ENCODE assay signal across 8 cellular contexts in genomic region chr2:27772804-27773203, GRCh38. TPM values are rescaled to one million over a fixed set of nuclear protein-coding genes. Genes with fewer than 3 reads are reported as not detected.
DNase-seq lines count a peak whose midpoint lies in the region; ATAC-seq and TF ChIP-seq lines count a peak whose summit lies in the region.

No MANE protein-coding gene starts in this region.

- H3K27me3 ChIP-seq in smooth muscle cell (ENCODE audit: low read depth), result no peaks in the 10 kb centered on the region

- H3K36me3 Mint-ChIP-seq in T-cell, result peaks cover 28% of the 10 kb centered on the region

- H3K27ac ChIP-seq in smooth muscle cell (ENCODE audit: low read depth), result peak overlapping the region; percentile 65

- peak overlapping the region; percentile 48 to 63 for H3K27ac Mint-ChIP-seq in T-cell

- H4K20me1 ChIP-seq in smooth muscle cell (ENCODE audit: low read depth), result peaks cover 7% of the 10 kb centered on the region

- CTCF ChIA-PET in T-cell (lab: Charles Lee), result interaction anchor here in 1 of 2 donors (0.6 kb wide), 1 partner anchor 794 kb away, joined by 4 read pairs; no protein-coding TSS in a partner anchor

- peak; percentile 29 for DNase-seq in NOMO-1 treated with DMSO at 0.1 percent for 48 hours (lab: John Stamatoyannopoulos, UW; ENCODE audit: unreplicated experiment)
- DNase-seq in NOMO-1 treated with dmso at 0.1 percent for 144 hours (lab: John Stamatoyannopoulos, UW; ENCODE audit: unreplicated experiment), result no peak
- no peak for DNase-seq in T-cell
- DNase-seq in fibroblast of villous mesenchyme (ENCODE audit: low read depth), result no peak
- no peak for DNase-seq in smooth muscle cell (lab: John Stamatoyannopoulos, UW; ENCODE audit: unreplicated experiment)
- no peak for DNase-seq in NCI-H2196 treated with DMSO at 0.1 percent for 48 hours (lab: John Stamatoyannopoulos, UW; ENCODE audit: unreplicated experiment)
- DNase-seq in NCI-H446 treated with DMSO at 0.1 percent for 48 hours (lab: John Stamatoyannopoulos, UW), result no peak
- no peak for DNase-seq in COLO829 (ENCODE audit: low spot score)

- H3K36me3 ChIP-seq in smooth muscle cell (ENCODE audit: low read depth), result no peaks in the 10 kb centered on the region

- H3K4me3 ChIP-seq in fibroblast of villous mesenchyme (ENCODE audit: low read depth, low read length), result peak overlapping the region; percentile 77
- H3K4me3 ChIP-seq in smooth muscle cell, result peak overlapping the region; percentile 74

- H3K9me3 Mint-ChIP-seq in T-cell, result no peaks in the 10 kb centered on the region

- peaks cover 0 to 2% of the 10 kb centered on the region in 2 donors for H3K27me3 Mint-ChIP-seq in T-cell

- H3K79me2 ChIP-seq in smooth muscle cell (ENCODE audit: low read depth), result peaks cover 61% of the 10 kb centered on the region

- 27% methylated on average over 2 of the region's 2 CpGs for WGBS in smooth muscle cell (ENCODE audit: low lambda C conversion rate)

- H2AFZ ChIP-seq in smooth muscle cell (ENCODE audit: low read depth), result no peak overlapping the region

- POLR2A ChIA-PET in T-cell (lab: Charles Lee), result interaction anchor here (0.6 to 0.8 kb wide), 3 partner anchors 13 to 671 kb away, joined by 3 to 4 read pairs (median 3); no protein-coding TSS in a partner anchor

- H3K9ac ChIP-seq in smooth muscle cell (ENCODE audit: low read depth), result peak overlapping the region; percentile 84

- H3K4me1 ChIP-seq in smooth muscle cell (ENCODE audit: low read depth), result peaks cover 19% of the 10 kb centered on the region

- H3K9me3 ChIP-seq in smooth muscle cell (replicated peaks; ENCODE audit: low read depth), result no peaks in the 10 kb centered on the region

- H3K4me1 Mint-ChIP-seq in T-cell, result peaks cover 48 to 56% (median 55%) of the 10 kb centered on the region in 3 donors

- peak overlapping the region; percentile 77 to 100 (median 99) for H3K4me3 Mint-ChIP-seq in T-cell

- no peak for TF ChIP-seq CTCF in fibroblast of villous mesenchyme (IDR thresholded peaks at IDR 0.05; ENCODE audit: insufficient read depth, low read depth, low read length)
- no peak for TF ChIP-seq CTCF in smooth muscle cell (IDR thresholded peaks at IDR 0.05; ENCODE audit: borderline replicate concordance, insufficient read depth, poor library complexity, severe bottlenecking)

- ATAC-seq in T-cell (replicated peaks in 1 of 4), result no peak

- H3F3A ChIP-seq in smooth muscle cell (ENCODE audit: low read depth), result no peaks in the 10 kb centered on the region

- H3K4me2 ChIP-seq in smooth muscle cell, result peak overlapping the region; percentile 89

RNA-seq across cellular contexts. Expression of gene MRPL33, which starts 1.3 kb away (rescaled TPM):
- total RNA-seq in T-cell (10 to 100 TPM; 25.9 to 39.4 (median 29.7) TPM), fibroblast of villous mesenchyme (112 and 119 TPM in 2 replicates), smooth muscle cell (94.5 and 142 TPM in 2 replicates)
- polyA plus RNA-seq in smooth muscle cell, result 192 and 193 TPM in 2 replicates
